ENCODE assay signal across 9 cellular contexts in genomic region chr1:231757101-231757404, GRCh38.
A peak's percentile ranks its signal among the peaks of the same experiment; 100 is the strongest.
DNase-seq lines count a peak whose midpoint lies in the region; ATAC-seq and TF ChIP-seq lines count a peak whose summit lies in the region.
"Had no signal": no experiment of that assay in that cellular context is flagged by ENCODE, and none has a peak within 500 bp of the region (broad histone marks: within the 10 kb centered on the region; RNA-seq: fewer than 3 reads in every experiment).

No MANE protein-coding gene starts in this region.

- no peaks in the 10 kb centered on the region for H3F3A ChIP-seq in SU-DHL-6 (ENCODE audit: insufficient read depth)

- no peak overlapping the region for H3K27ac ChIP-seq in heart right ventricle
- H3K27ac ChIP-seq in right atrium auricular region = no peak overlapping the region
- H3K27ac ChIP-seq in SU-DHL-6 (ENCODE audit: low read depth, low read length) = no peak overlapping the region
- H3K27ac ChIP-seq in SJCRH30 = no peak overlapping the region
- H3K27ac ChIP-seq: psoas muscle had no signal

- WGBS in heart right ventricle, 2 donors = 41 to 46% methylated on average over 2 of the region's 2 CpGs

- peaks cover 0 to 6% (median 0%) of the 10 kb centered on the region in 9 donors for H3K4me1 ChIP-seq in heart right ventricle
- no peaks in the 10 kb centered on the region for H3K4me1 ChIP-seq in right atrium auricular region
- no peaks in the 10 kb centered on the region for H3K4me1 ChIP-seq in SJCRH30

- H4K20me1 ChIP-seq in SU-DHL-6 (ENCODE audit: low read depth, low read length) = no peaks in the 10 kb centered on the region

- H3K4me3 ChIP-seq in heart right ventricle = no peak overlapping the region
- H3K4me3 ChIP-seq in right atrium auricular region = no peak overlapping the region
- no peak overlapping the region for H3K4me3 ChIP-seq in SU-DHL-6 (ENCODE audit: insufficient read depth, low read length, poor library complexity, severe bottlenecking)
- no peak overlapping the region for H3K4me3 ChIP-seq in SJCRH30
- no peak overlapping the region for H3K4me3 ChIP-seq in H7 (ENCODE audit: insufficient read depth, low read depth, low read length)
- H3K4me3 ChIP-seq: psoas muscle had no signal

- H3K36me3 Mint-ChIP-seq in stimulated activated naive B cell treated with anti-CD40 and anti-IgM and Interleukin-4, amounts not matched to agents 10 μg/mL and 1 μg/mL and 100 μg/mL, for 72 hours = peaks cover 19 to 25% of the 10 kb centered on the region in 2 donors
- peaks cover 1% of the 10 kb centered on the region for H3K36me3 Mint-ChIP-seq in T-helper 2 cell treated with Interferon-gamma antibody and Interleukin-4, amounts not matched to agents 5 μg/mL and 100 μg/mL, for 36 hours (ENCODE audit: low read depth)

- H3K9me3 Mint-ChIP-seq in stimulated activated naive B cell treated with anti-CD40 and anti-IgM and Interleukin-4, amounts not matched to agents 10 μg/mL and 1 μg/mL and 100 μg/mL, for 72 hours = peaks cover 13 to 14% of the 10 kb centered on the region in 2 donors
- H3K9me3 Mint-ChIP-seq in T-helper 2 cell treated with Interferon-gamma antibody and Interleukin-4, amounts not matched to agents 5 μg/mL and 100 μg/mL, for 36 hours = peaks cover 6% of the 10 kb centered on the region

- no peak for DNase-seq in heart right ventricle
- DNase-seq in right atrium auricular region (ENCODE audit: low spot score) = no peak
- no peak for DNase-seq in stimulated activated naive B cell treated with anti-CD40 and anti-IgM and Interleukin-4, amounts not matched to agents 10 μg/mL and 1 μg/mL and 100 μg/mL, for 72 hours
- DNase-seq in SJCRH30 = no peak
- no peak for DNase-seq in T-helper 2 cell treated with Interferon-gamma antibody and Interleukin-4, amounts not matched to agents 5 μg/mL and 100 μg/mL, for 36 hours (ENCODE audit: low spot score)
- no peak for DNase-seq in H7

- H3K4me3 Mint-ChIP-seq in stimulated activated naive B cell treated with anti-CD40 and anti-IgM and Interleukin-4, amounts not matched to agents 10 μg/mL and 1 μg/mL and 100 μg/mL, for 72 hours = peak overlapping the region; percentile 49 to 62
- H3K4me3 Mint-ChIP-seq in T-helper 2 cell treated with Interferon-gamma antibody and Interleukin-4, amounts not matched to agents 5 μg/mL and 100 μg/mL, for 36 hours = no peak overlapping the region

- TF ChIP-seq CTCF in heart right ventricle (IDR thresholded peaks at IDR 0.05) = peak in 1 of 9 donors; percentile 28
- TF ChIP-seq CTCF in right atrium auricular region (IDR thresholded peaks at IDR 0.05) = peak in 1 of 2 donors; percentile 16
- no peak for TF ChIP-seq CTCF in SU-DHL-6 (IDR thresholded peaks at IDR 0.05; ENCODE audit: insufficient read depth, low read length, poor library complexity, severe bottlenecking)

- no peaks in the 10 kb centered on the region for H3K9me2 ChIP-seq in SU-DHL-6 (replicated peaks; ENCODE audit: insufficient read depth, low read length)

- H3K9ac ChIP-seq in SU-DHL-6 (ENCODE audit: low read length) = no peak overlapping the region

- peaks cover 0 to 21% (median 13%) of the 10 kb centered on the region in 11 donors for H3K9me3 ChIP-seq in heart right ventricle
- H3K9me3 ChIP-seq in right atrium auricular region = peaks cover 0 to 13% of the 10 kb centered on the region in 2 donors
- no peaks in the 10 kb centered on the region for H3K9me3 ChIP-seq in SU-DHL-6 (ENCODE audit: insufficient read depth, low read length)
- H3K9me3 ChIP-seq in SJCRH30 (replicated peaks) = no peaks in the 10 kb centered on the region

- H3K27me3 ChIP-seq in heart right ventricle = no peaks in the 10 kb centered on the region
- H3K27me3 ChIP-seq in right atrium auricular region = no peaks in the 10 kb centered on the region
- H3K27me3 ChIP-seq in SU-DHL-6 (ENCODE audit: low read length) = no peaks in the 10 kb centered on the region
- H3K27me3 ChIP-seq in SJCRH30 = no peaks in the 10 kb centered on the region
- no peaks in the 10 kb centered on the region for H3K27me3 ChIP-seq in H7 (ENCODE audit: control insufficient read depth, insufficient read depth, low read length)

- H3K27me3 Mint-ChIP-seq in stimulated activated naive B cell treated with anti-CD40 and anti-IgM and Interleukin-4, amounts not matched to agents 10 μg/mL and 1 μg/mL and 100 μg/mL, for 72 hours = no peaks in the 10 kb centered on the region
- H3K27me3 Mint-ChIP-seq in T-helper 2 cell treated with Interferon-gamma antibody and Interleukin-4, amounts not matched to agents 5 μg/mL and 100 μg/mL, for 36 hours (ENCODE audit: low read depth) = no peaks in the 10 kb centered on the region

- intact Hi-C loops in heart right ventricle (cut with DNase I) = loop anchor here in 7 of 10 donors (2.0 to 10.0 kb wide), 11 partner anchors 50 to 1488 kb away; partner anchors contain the start of gene SIPA1L2 (in 1 of the 7)

- peak overlapping the region; percentile 39 for H3K4me2 ChIP-seq in SU-DHL-6 (ENCODE audit: low read depth, low read length, poor library complexity, severe bottlenecking)

- H3K79me2 ChIP-seq in SU-DHL-6 (ENCODE audit: insufficient read depth, low read length) = no peaks in the 10 kb centered on the region

- ATAC-seq in heart right ventricle (peak in 5 of 8 donors; percentile 16 to 35 (median 31)), HG03095 (IDR thresholded peaks at IDR 0.05; ENCODE audit: unreplicated experiment) (peak; percentile 26)
- ATAC-seq in stimulated activated naive B cell treated with anti-CD40 and anti-IgM and Interleukin-4, amounts not matched to agents 10 μg/mL and 1 μg/mL and 100 μg/mL, for 72 hours (replicated peaks) = peak; percentile 84

- peaks cover 0 to 23% (median 10%) of the 10 kb centered on the region in 9 donors for H3K36me3 ChIP-seq in heart right ventricle
- no peaks in the 10 kb centered on the region for H3K36me3 ChIP-seq in right atrium auricular region
- H3K36me3 ChIP-seq in SU-DHL-6 (ENCODE audit: low read length) = no peaks in the 10 kb centered on the region
- no peaks in the 10 kb centered on the region for H3K36me3 ChIP-seq in SJCRH30
- H3K36me3 ChIP-seq in H7 (replicated peaks; ENCODE audit: control insufficient read depth, insufficient read depth, low read length) = no peaks in the 10 kb centered on the region

- H2AFZ ChIP-seq in SU-DHL-6 (ENCODE audit: low read depth, low read length, severe bottlenecking) = peak overlapping the region; percentile 36

- no peaks in the 10 kb centered on the region for H3K4me1 Mint-ChIP-seq in stimulated activated naive B cell treated with anti-CD40 and anti-IgM and Interleukin-4, amounts not matched to agents 10 μg/mL and 1 μg/mL and 100 μg/mL, for 72 hours
- H3K4me1 Mint-ChIP-seq in T-helper 2 cell treated with Interferon-gamma antibody and Interleukin-4, amounts not matched to agents 5 μg/mL and 100 μg/mL, for 36 hours (ENCODE audit: low read depth) = no peaks in the 10 kb centered on the region

- peak overlapping the region; percentile 38 for H3K27ac Mint-ChIP-seq in stimulated activated naive B cell treated with anti-CD40 and anti-IgM and Interleukin-4, amounts not matched to agents 10 μg/mL and 1 μg/mL and 100 μg/mL, for 72 hours
- H3K27ac Mint-ChIP-seq in T-helper 2 cell treated with Interferon-gamma antibody and Interleukin-4, amounts not matched to agents 5 μg/mL and 100 μg/mL, for 36 hours = no peak overlapping the region

Comparison
In these comparisons a context has a peak if more than half of its experiments do, and no peak if none do; other contexts are left out.
1. ATAC-seq: peak in every context shown above with its lines; median percentile 84 in stimulated activated naive B cell treated with anti-CD40 and anti-IgM and Interleukin-4, amounts not matched to agents 10 μg/mL and 1 μg/mL and 100 μg/mL, for 72 hours; 31 in heart right ventricle; 26 in HG03095.